ENCODE assay signal across 8 cellular contexts in the genomic region with DNA sequence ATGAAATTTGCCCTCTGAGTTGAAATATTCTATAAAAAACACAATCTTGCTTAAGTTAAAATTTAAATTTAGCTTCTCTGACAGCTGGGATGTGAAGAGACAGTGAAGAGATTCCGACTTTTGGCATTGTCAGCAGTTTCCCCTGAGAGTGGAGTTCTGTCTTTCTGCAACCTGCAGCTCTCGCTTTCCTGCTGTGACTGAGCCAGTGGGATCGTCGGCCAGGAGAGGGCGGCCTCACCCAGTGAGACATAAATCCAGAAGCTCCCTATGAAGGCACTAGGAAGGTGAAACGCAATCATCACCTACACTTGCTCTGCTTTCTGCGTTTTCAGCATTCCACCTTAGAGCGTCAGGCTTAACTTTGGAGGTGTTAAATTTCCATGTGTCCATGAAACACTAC.
DNase-seq lines count a peak whose midpoint lies in the region; ATAC-seq, FAIRE-seq and TF ChIP-seq lines count a peak whose summit lies in the region.

No MANE protein-coding gene starts in this region.

- H2BK15ac ChIP-seq in H9 (ENCODE audit: low read depth, low read length) = no peak overlapping the region

- H3K4me3 ChIP-seq in heart right ventricle = no peak overlapping the region

- no peak overlapping the region for H2BK12ac ChIP-seq in H9 (ENCODE audit: insufficient read length, low read depth, low read length)

- no peak overlapping the region for H3K23ac ChIP-seq in H9 (ENCODE audit: insufficient read length, low read depth, low read length)

- H3K36me3 ChIP-seq in heart right ventricle = no peaks in the 10 kb centered on the region

- no peak overlapping the region for H2BK120ac ChIP-seq in H9 (ENCODE audit: low read depth, low read length, poor library complexity, severe bottlenecking)

- H3K56ac ChIP-seq in H9 (ENCODE audit: insufficient read length, low read depth, low read length) = no peak overlapping the region

- H3K79me2 ChIP-seq in H9 (ENCODE audit: insufficient read depth, low read length) = no peaks in the 10 kb centered on the region

- no peaks in the 10 kb centered on the region for H3K27me3 Mint-ChIP-seq in H9 (ENCODE audit: low read depth)
- H3K27me3 Mint-ChIP-seq in activated T-helper 1 cell treated with anti-CD3 and anti-CD28 coated beads, Interleukin-12 subunit alpha, Interleukin-12 subunit beta, Interleukin-2, Interleukin-4 antibody, amounts not matched to agents 30 ng/mL and 10 ng/mL and 1 ng/mL, durations not matched to agents 14 hours and 24 hours and 36 hours (ENCODE audit: insufficient read depth) = no peaks in the 10 kb centered on the region

- ATAC-seq in heart right ventricle = no peak

- H3K27ac ChIP-seq in H9 (ENCODE audit: insufficient read length, low read depth, low read length) (no peak overlapping the region), heart right ventricle (no peak overlapping the region)

- H3K4me1 Mint-ChIP-seq in H9 = peaks cover 21% of the 10 kb centered on the region in 2 experiments
- no peaks in the 10 kb centered on the region for H3K4me1 Mint-ChIP-seq in activated T-helper 1 cell treated with anti-CD3 and anti-CD28 coated beads, Interleukin-12 subunit alpha, Interleukin-12 subunit beta, Interleukin-2, Interleukin-4 antibody, amounts not matched to agents 30 ng/mL and 10 ng/mL and 1 ng/mL, durations not matched to agents 14 hours and 24 hours and 36 hours (ENCODE audit: low read depth)

- H3K9me3 Mint-ChIP-seq in H9 = no peaks in the 10 kb centered on the region
- no peaks in the 10 kb centered on the region for H3K9me3 Mint-ChIP-seq in activated T-helper 1 cell treated with anti-CD3 and anti-CD28 coated beads, Interleukin-12 subunit alpha, Interleukin-12 subunit beta, Interleukin-2, Interleukin-4 antibody, amounts not matched to agents 30 ng/mL and 10 ng/mL and 1 ng/mL, durations not matched to agents 14 hours and 24 hours and 36 hours

- H3K27me3 ChIP-seq in H9 (ENCODE audit: insufficient read depth, low read length) = no peaks in the 10 kb centered on the region
- H3K27me3 ChIP-seq in heart right ventricle = peaks cover 0 to 8% (median 0%) of the 10 kb centered on the region in 7 donors

- no peak overlapping the region for H2BK5ac ChIP-seq in H9 (ENCODE audit: insufficient read length, low read length)

- no peak overlapping the region for H3K4me3 Mint-ChIP-seq in H9
- H3K4me3 Mint-ChIP-seq in activated T-helper 1 cell treated with anti-CD3 and anti-CD28 coated beads, Interleukin-12 subunit alpha, Interleukin-12 subunit beta, Interleukin-2, Interleukin-4 antibody, amounts not matched to agents 30 ng/mL and 10 ng/mL and 1 ng/mL, durations not matched to agents 14 hours and 24 hours and 36 hours = no peak overlapping the region

- H3K9ac ChIP-seq in H9 (ENCODE audit: extremely low read depth, insufficient read length, low read length) = no peak overlapping the region

- H2AFZ ChIP-seq in H9 (ENCODE audit: low read length) = no peak overlapping the region

- DNase-seq in AG20443 (ENCODE audit: low spot score) (peak; percentile 21), H9 (peak; percentile 78), OCI-M1 (lab: John Stamatoyannopoulos, UW) (peak; percentile 37), heart right ventricle (peak in 1 of 2 donors; percentile 19), urothelium cell line (ENCODE audit: low spot score) (peak; percentile 40), T-helper 9 cell (no peak)
- no peak for DNase-seq in activated CD8-positive, alpha-beta memory T cell treated with anti-CD3 and anti-CD28 coated beads, Interleukin-2, amount 50 U/mL, for 48 hours
- DNase-seq in activated T-helper 1 cell treated with anti-CD3 and anti-CD28 coated beads, Interleukin-12 subunit alpha, Interleukin-12 subunit beta, Interleukin-2, Interleukin-4 antibody, amounts not matched to agents 30 ng/mL and 10 ng/mL and 1 ng/mL, durations not matched to agents 14 hours and 24 hours and 36 hours (ENCODE audit: low spot score) = no peak

- H3K4me2 ChIP-seq in H9 (ENCODE audit: insufficient read depth, insufficient read length, low read length) = no peak overlapping the region

- no peak overlapping the region for H2BK20ac ChIP-seq in H9 (ENCODE audit: low read depth, low read length, poor library complexity, severe bottlenecking)

- no peak for FAIRE-seq in urothelium cell line (lab: Jason Lieb, UNC)

- no peak overlapping the region for H3K4ac ChIP-seq in H9 (ENCODE audit: low read depth, low read length)

- no peaks in the 10 kb centered on the region for H3K4me1 ChIP-seq in H9 (ENCODE audit: insufficient read depth, low read length)
- H3K4me1 ChIP-seq in heart right ventricle = no peaks in the 10 kb centered on the region

- H3K14ac ChIP-seq in H9 (ENCODE audit: insufficient read depth, low read length) = no peak overlapping the region

- H3K27ac Mint-ChIP-seq in H9 = no peak overlapping the region
- no peak overlapping the region for H3K27ac Mint-ChIP-seq in activated T-helper 1 cell treated with anti-CD3 and anti-CD28 coated beads, Interleukin-12 subunit alpha, Interleukin-12 subunit beta, Interleukin-2, Interleukin-4 antibody, amounts not matched to agents 30 ng/mL and 10 ng/mL and 1 ng/mL, durations not matched to agents 14 hours and 24 hours and 36 hours

- H4K8ac ChIP-seq in H9 (replicated peaks; ENCODE audit: insufficient read length, low read depth, low read length) = no peak overlapping the region

- H3K9me3 ChIP-seq in H9 (ENCODE audit: control insufficient read depth, low read depth, low read length) (no peaks in the 10 kb centered on the region), heart right ventricle (no peaks in the 10 kb centered on the region)

- no peak overlapping the region for H4K91ac ChIP-seq in H9 (ENCODE audit: insufficient read length, low read depth, low read length)

- no peaks in the 10 kb centered on the region for H4K20me1 ChIP-seq in H9 (ENCODE audit: control insufficient read depth, insufficient read depth, insufficient read length)

- H3T11ph ChIP-seq in H9 (ENCODE audit: low read length) = no peak overlapping the region

- intact Hi-C loops in heart right ventricle (cut with DNase I) = no loop called here
- intact Hi-C loops in activated T-helper 1 cell treated with anti-CD3 and anti-CD28 coated beads, Interleukin-12 subunit alpha, Interleukin-12 subunit beta, Interleukin-2, Interleukin-4 antibody, amounts not matched to agents 30 ng/mL and 10 ng/mL and 1 ng/mL, durations not matched to agents 14 hours and 24 hours and 36 hours (cut with micrococcal nuclease) = no loop called here

- H3K18ac ChIP-seq in H9 (ENCODE audit: insufficient read length, low read depth, low read length) = no peak overlapping the region

- no peak overlapping the region for H4K5ac ChIP-seq in H9 (ENCODE audit: insufficient read length, low read depth, low read length)

- no peak overlapping the region for H2AK5ac ChIP-seq in H9 (ENCODE audit: insufficient read length, low read length)

- no peaks in the 10 kb centered on the region for H3K23me2 ChIP-seq in H9 (ENCODE audit: insufficient read length, low read depth, low read length, poor library complexity, severe bottlenecking)

- no CpG with 5 or more reads among the region's 8 CpGs for WGBS in H9 (ENCODE audit: extremely low coverage, insufficient read length, low lambda C conversion rate)
- WGBS in heart right ventricle, 2 donors = 17 to 18% methylated on average over 8 of the region's 8 CpGs

- peak; percentile 79 for TF ChIP-seq CTCF in H9 (conservative IDR thresholded peaks at IDR 0.05)
- TF ChIP-seq CTCF in heart right ventricle (IDR thresholded peaks at IDR 0.05) = peak in 8 of 9 donors; percentile 6 to 50 (median 39)

- no peaks in the 10 kb centered on the region for H3K36me3 Mint-ChIP-seq in H9 (ENCODE audit: insufficient read depth in 1 of 3, low read depth in 3 of 3)
- no peaks in the 10 kb centered on the region for H3K36me3 Mint-ChIP-seq in activated T-helper 1 cell treated with anti-CD3 and anti-CD28 coated beads, Interleukin-12 subunit alpha, Interleukin-12 subunit beta, Interleukin-2, Interleukin-4 antibody, amounts not matched to agents 30 ng/mL and 10 ng/mL and 1 ng/mL, durations not matched to agents 14 hours and 24 hours and 36 hours (ENCODE audit: low read depth)

- H3K79me1 ChIP-seq in H9 (ENCODE audit: insufficient read depth, low read depth, low read length, poor library complexity, severe bottlenecking) = no peaks in the 10 kb centered on the region

Comparison
In these comparisons a context has a peak if more than half of its experiments do, and no peak if none do; other contexts are left out.
1. DNase-seq: peak in AG20443 (single experiment), H9 (single experiment), OCI-M1 (single experiment) and urothelium cell line (single experiment); none in T-helper 9 cell (single experiment), activated CD8-positive, alpha-beta memory T cell treated with anti-CD3 and anti-CD28 coated beads, Interleukin-2, amount 50 U/mL, for 48 hours (single experiment) and activated T-helper 1 cell treated with anti-CD3 and anti-CD28 coated beads, Interleukin-12 subunit alpha, Interleukin-12 subunit beta, Interleukin-2, Interleukin-4 antibody, amounts not matched to agents 30 ng/mL and 10 ng/mL and 1 ng/mL, durations not matched to agents 14 hours and 24 hours and 36 hours (single experiment).